In the genomic region with DNA sequence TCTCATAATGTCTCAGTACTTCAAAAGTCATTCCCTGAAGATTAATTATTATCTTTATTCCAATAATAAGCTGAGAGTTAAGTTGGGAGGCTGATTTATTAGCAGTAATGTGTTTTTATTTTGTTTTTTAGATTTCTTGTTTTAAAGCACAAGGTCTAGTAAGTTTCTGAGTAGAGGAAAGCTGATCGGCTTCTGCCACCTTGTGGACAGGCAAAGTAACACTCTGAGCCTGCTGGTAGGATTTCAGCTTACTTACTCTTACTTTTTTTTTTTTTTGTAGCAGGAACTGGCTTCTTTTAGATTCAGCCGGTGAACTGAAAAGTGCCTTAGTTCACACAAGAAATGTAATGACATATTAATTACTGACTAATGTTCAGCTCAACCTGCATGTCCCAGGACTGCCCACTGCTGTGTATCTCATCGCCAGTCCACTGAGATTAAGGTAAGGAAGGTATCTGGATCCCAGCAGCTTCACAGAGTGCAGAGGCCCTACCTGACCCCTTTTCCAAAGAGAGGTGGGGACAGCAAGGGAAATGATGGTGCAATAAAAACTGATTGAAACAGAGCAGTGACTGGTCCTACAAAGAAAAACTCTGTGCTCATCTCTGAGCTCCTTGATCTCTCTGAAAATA, we compare ENCODE assay signal across 8 cellular contexts.
DNase-seq lines count a peak whose midpoint lies in the region; ATAC-seq, FAIRE-seq and TF ChIP-seq lines count a peak whose summit lies in the region.

No MANE protein-coding gene starts in this region.

- ATAC-seq in HG03039 (IDR thresholded peaks at IDR 0.05; ENCODE audit: unreplicated experiment) (peak; percentile 77), gastroesophageal sphincter (no peak), pancreas (peak; percentile 61 to 90 (median 86)), GM21515 (IDR thresholded peaks at IDR 0.05; ENCODE audit: unreplicated experiment) (no peak)

- no peaks in the 10 kb centered on the region for H3K9me3 ChIP-seq in gastroesophageal sphincter
- H3K9me3 ChIP-seq in pancreas = no peaks in the 10 kb centered on the region

- TF ChIP-seq EP300 in gastroesophageal sphincter (IDR thresholded peaks at IDR 0.05) = no peak

- H3K27ac ChIP-seq in gastroesophageal sphincter = no peak overlapping the region
- no peak overlapping the region for H3K27ac ChIP-seq in pancreas

- CTCF ChIA-PET in AG04449 (lab: Yijun Ruan, JAX) = interaction anchor here (0.6 to 10.1 kb wide), 47 partner anchors 8 to 624 kb away, joined by 3 to 499 read pairs (median 4); no protein-coding TSS in a partner anchor

- TF ChIP-seq POLR2A in GM12891 (IDR thresholded peaks at IDR 0.05; ENCODE audit: low read depth, low read length) (no peak), gastroesophageal sphincter (IDR thresholded peaks at IDR 0.05) (no peak)

- 33 to 36% methylated on average over 3 of the region's 3 CpGs for WGBS in gastroesophageal sphincter (ENCODE audit: low coverage in 1 of 2), 2 donors
- WGBS in pancreas, 2 donors = 37% methylated on average over 3 of the region's 3 CpGs

- H3K4me1 ChIP-seq in gastroesophageal sphincter = peaks cover 0 to 8% (median 0%) of the 10 kb centered on the region in 3 donors
- H3K4me1 ChIP-seq in pancreas = no peaks in the 10 kb centered on the region

- H3K27me3 ChIP-seq in gastroesophageal sphincter (no peaks in the 10 kb centered on the region), pancreas (no peaks in the 10 kb centered on the region)

- no peak overlapping the region for H3K4me3 ChIP-seq in AG04449 (ENCODE audit: low read depth, low read length)
- H3K4me3 ChIP-seq in gastroesophageal sphincter = no peak overlapping the region
- no peak overlapping the region for H3K4me3 ChIP-seq in pancreas

- FAIRE-seq in GM12891 (lab: Jason Lieb, UNC) (no peak), pancreas (lab: Jason Lieb, UNC) (peak; percentile 91)

- POLR2A ChIA-PET in AG04449 (lab: Yijun Ruan, JAX) = no interaction called here

- DNase-seq in AG04449 (ENCODE audit: low read depth, low spot score) (peak; percentile 58), GM12891 (ENCODE audit: insufficient read length, low spot score) (peak; percentile 7), NCI-H345 treated with DMSO at 0.1 percent for 48 hours (lab: John Stamatoyannopoulos, UW; ENCODE audit: unreplicated experiment) (peak; percentile 33), pancreas (peak in 4 of 6 donors; percentile 23 to 53 (median 32))
- peak; percentile 28 to 36 for DNase-seq in activated T-cell treated with anti-CD3 and anti-CD28 coated beads, Interleukin-2, amount 50 U/mL, for 48 hours

- peaks cover 0 to 30% of the 10 kb centered on the region in 2 donors for H3K36me3 ChIP-seq in gastroesophageal sphincter
- peaks cover 0 to 3% (median 0%) of the 10 kb centered on the region in 3 donors for H3K36me3 ChIP-seq in pancreas

- intact Hi-C loops in pancreas (cut with DNase I) = loop anchor here in 1 of 3 donors (5.0 kb wide), 1 partner anchor 597 kb away; no protein-coding TSS in a partner anchor

- TF ChIP-seq CTCF in AG04449 (IDR thresholded peaks at IDR 0.05; ENCODE audit: insufficient read depth, low read length, missing control alignments) (peak; percentile 75), gastroesophageal sphincter (IDR thresholded peaks at IDR 0.05) (peak; percentile 54 to 74 (median 71)), pancreas (IDR thresholded peaks at IDR 0.05) (peak; percentile 40 to 71 (median 58))

TF ChIP-seq in GM12891, 5 proteins besides CTCF, POLR2A, EP300 and RAD21:
- no peak for TF ChIP-seq SPI1 (IDR thresholded peaks at IDR 0.05; ENCODE audit: low read depth, low read length)
- no peak for TF ChIP-seq TAF1 (IDR thresholded peaks at IDR 0.05; ENCODE audit: low read depth, low read length)
TF ChIP-seq in GM12891: peak in this region for 0.

Comparison
In these comparisons a context has a peak if more than half of its experiments do, and no peak if none do; other contexts are left out.
1. DNase-seq: peak in every context shown above with its lines; median percentile 58 in AG04449; 33 in NCI-H345 treated with DMSO at 0.1 percent for 48 hours; 32 in pancreas; 32 in activated T-cell treated with anti-CD3 and anti-CD28 coated beads, Interleukin-2, amount 50 U/mL, for 48 hours; 7 in GM12891.
2. ATAC-seq: peak in HG03039 (single experiment) and pancreas (4 of 4); none in gastroesophageal sphincter (single experiment) and GM21515 (single experiment).
3. Peak in every context shown above with its lines, with median percentiles within 50 percentile points of each other: CTCF ChIP-seq.